22 cellular contexts compared by ENCODE assay signal in the genomic region with DNA sequence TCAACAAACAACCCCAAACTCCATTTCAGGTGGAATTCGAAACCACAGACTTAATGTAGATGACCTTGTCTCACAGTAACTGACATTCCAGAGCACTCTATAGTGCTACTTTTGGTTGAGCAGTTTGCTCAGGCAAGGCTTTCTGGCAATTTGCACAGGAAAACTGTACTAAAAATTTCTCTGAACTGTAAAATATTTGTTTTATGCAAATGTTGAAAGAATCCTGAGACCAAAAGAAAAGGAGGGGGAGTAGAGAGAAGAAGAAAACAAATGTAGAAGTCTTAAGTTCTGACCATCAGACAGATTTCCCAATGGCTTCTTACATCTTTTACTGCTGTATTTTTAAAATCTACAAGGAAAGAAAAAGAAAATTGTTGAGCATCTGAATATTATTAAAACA. TPM values are rescaled to one million over a fixed set of nuclear protein-coding genes. Genes with fewer than 3 reads are reported as not detected.
DNase-seq lines count a peak whose midpoint lies in the region; ATAC-seq and TF ChIP-seq lines count a peak whose summit lies in the region.
"Had no signal": no experiment of that assay in that cellular context is flagged by ENCODE, and none has a peak within 500 bp of the region (broad histone marks: within the 10 kb centered on the region; RNA-seq: fewer than 3 reads in every experiment).

No MANE protein-coding gene starts in this region.

- H3K4me3 Mint-ChIP-seq in activated naive CD4-positive, alpha-beta T cell treated with anti-CD3 and anti-CD28 coated beads for 36 hours = no peak overlapping the region

- H3K9me3 Mint-ChIP-seq in activated naive CD4-positive, alpha-beta T cell treated with anti-CD3 and anti-CD28 coated beads for 36 hours = no peaks in the 10 kb centered on the region

- H3K36me3 Mint-ChIP-seq in activated naive CD4-positive, alpha-beta T cell treated with anti-CD3 and anti-CD28 coated beads for 36 hours (ENCODE audit: low read depth) = no peaks in the 10 kb centered on the region

- H3K27ac Mint-ChIP-seq in activated naive CD4-positive, alpha-beta T cell treated with anti-CD3 and anti-CD28 coated beads for 36 hours = no peak overlapping the region

- DNase-seq in EL = peak; percentile 9
- DNase-seq in fibroblast of the aortic adventitia (ENCODE audit: low read depth) = peak; percentile 55
- DNase-seq in sciatic nerve (ENCODE audit: low spot score) = no peak
- DNase-seq in NCI-H524 treated with DMSO at 0.1 percent for 48 hours (lab: John Stamatoyannopoulos, UW) = no peak
- DNase-seq in NCI-H82 (lab: John Stamatoyannopoulos, UW) = no peak
- DNase-seq in activated naive CD4-positive, alpha-beta T cell treated with anti-CD3 and anti-CD28 coated beads for 36 hours = no peak
- no peak for DNase-seq in NCI-H1048 (lab: John Stamatoyannopoulos, UW)
- DNase-seq: activated CD4-positive, alpha-beta T cell treated with anti-CD3 and anti-CD28 coated beads, Interleukin-2, amount 50 U/mL, for 48 hours; activated gamma-delta T cell treated with Interleukin-2 at 50 U/mL for 16 hours; anterior cingulate cortex; DND-41; foreskin melanocyte; GOT3; Karpas-422; mucosa of descending colon; NCI-H1105 treated with DMSO at 0.1 percent for 48 hours; NCI-H2171 treated with DMSO at 0.1 percent for 48 hours; T-helper 2 cell; testis; WERI-Rb-1 had no signal

- CTCF ChIA-PET in activated naive CD4-positive, alpha-beta T cell treated with anti-CD3 and anti-CD28 coated beads for 36 hours (lab: Charles Lee) = no interaction called here

- H3K27me3 Mint-ChIP-seq in activated naive CD4-positive, alpha-beta T cell treated with anti-CD3 and anti-CD28 coated beads for 36 hours (ENCODE audit: low read depth) = peaks cover 7% of the 10 kb centered on the region

- intact Hi-C loops in sciatic nerve (cut with DNase I) = no loop called here
- intact Hi-C loops in activated naive CD4-positive, alpha-beta T cell treated with anti-CD3 and anti-CD28 coated beads for 36 hours (cut with micrococcal nuclease) = no loop called here

- no peaks in the 10 kb centered on the region for H3K4me1 Mint-ChIP-seq in activated naive CD4-positive, alpha-beta T cell treated with anti-CD3 and anti-CD28 coated beads for 36 hours (ENCODE audit: low read depth)

- ATAC-seq in SK-N-SH treated with all-trans-retinoic acid at 6 μM for 48 hours (0 out of 3 replicates have a peak, but pooled peaks have one; percentile 26), sciatic nerve (peak; percentile 8)
- ATAC-seq: left lobe of liver had no signal

- H3K4me3 ChIP-seq in fibroblast of the aortic adventitia (ENCODE audit: low read depth, low read length) = no peak overlapping the region
- H3K4me3 ChIP-seq: mucosa of descending colon, testis had no signal

- TF ChIP-seq CTCF in fibroblast of the aortic adventitia (IDR thresholded peaks at IDR 0.05; ENCODE audit: insufficient read depth, low read length) = no peak

TF ChIP-seq in SK-N-SH treated with all-trans-retinoic acid at 6 μM for 48 hours, 23 proteins besides CTCF, POLR2A, EP300 and RAD21 (continues in another document):
- TF ChIP-seq, protein P1, sequence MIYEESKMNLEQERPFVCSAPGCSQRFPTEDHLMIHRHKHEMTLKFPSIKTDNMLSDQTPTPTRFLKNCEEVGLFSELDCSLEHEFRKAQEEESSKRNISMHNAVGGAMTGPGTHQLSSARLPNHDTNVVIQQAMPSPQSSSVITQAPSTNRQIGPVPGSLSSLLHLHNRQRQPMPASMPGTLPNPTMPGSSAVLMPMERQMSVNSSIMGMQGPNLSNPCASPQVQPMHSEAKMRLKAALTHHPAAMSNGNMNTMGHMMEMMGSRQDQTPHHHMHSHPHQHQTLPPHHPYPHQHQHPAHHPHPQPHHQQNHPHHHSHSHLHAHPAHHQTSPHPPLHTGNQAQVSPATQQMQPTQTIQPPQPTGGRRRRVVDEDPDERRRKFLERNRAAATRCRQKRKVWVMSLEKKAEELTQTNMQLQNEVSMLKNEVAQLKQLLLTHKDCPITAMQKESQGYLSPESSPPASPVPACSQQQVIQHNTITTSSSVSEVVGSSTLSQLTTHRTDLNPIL (CRISPR knock-in tag; IDR thresholded peaks at IDR 0.05; ENCODE audit: low read depth) = no peak
- TF ChIP-seq ZFP30 (CRISPR knock-in tag; IDR thresholded peaks at IDR 0.05) = no peak
- no peak for TF ChIP-seq TOX (CRISPR knock-in tag; IDR thresholded peaks at IDR 0.05; ENCODE audit: borderline replicate concordance)
- TF ChIP-seq, protein P2, sequence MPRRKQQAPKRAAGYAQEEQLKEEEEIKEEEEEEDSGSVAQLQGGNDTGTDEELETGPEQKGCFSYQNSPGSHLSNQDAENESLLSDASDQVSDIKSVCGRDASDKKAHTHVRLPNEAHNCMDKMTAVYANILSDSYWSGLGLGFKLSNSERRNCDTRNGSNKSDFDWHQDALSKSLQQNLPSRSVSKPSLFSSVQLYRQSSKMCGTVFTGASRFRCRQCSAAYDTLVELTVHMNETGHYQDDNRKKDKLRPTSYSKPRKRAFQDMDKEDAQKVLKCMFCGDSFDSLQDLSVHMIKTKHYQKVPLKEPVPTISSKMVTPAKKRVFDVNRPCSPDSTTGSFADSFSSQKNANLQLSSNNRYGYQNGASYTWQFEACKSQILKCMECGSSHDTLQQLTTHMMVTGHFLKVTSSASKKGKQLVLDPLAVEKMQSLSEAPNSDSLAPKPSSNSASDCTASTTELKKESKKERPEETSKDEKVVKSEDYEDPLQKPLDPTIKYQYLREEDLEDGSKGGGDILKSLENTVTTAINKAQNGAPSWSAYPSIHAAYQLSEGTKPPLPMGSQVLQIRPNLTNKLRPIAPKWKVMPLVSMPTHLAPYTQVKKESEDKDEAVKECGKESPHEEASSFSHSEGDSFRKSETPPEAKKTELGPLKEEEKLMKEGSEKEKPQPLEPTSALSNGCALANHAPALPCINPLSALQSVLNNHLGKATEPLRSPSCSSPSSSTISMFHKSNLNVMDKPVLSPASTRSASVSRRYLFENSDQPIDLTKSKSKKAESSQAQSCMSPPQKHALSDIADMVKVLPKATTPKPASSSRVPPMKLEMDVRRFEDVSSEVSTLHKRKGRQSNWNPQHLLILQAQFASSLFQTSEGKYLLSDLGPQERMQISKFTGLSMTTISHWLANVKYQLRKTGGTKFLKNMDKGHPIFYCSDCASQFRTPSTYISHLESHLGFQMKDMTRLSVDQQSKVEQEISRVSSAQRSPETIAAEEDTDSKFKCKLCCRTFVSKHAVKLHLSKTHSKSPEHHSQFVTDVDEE (CRISPR knock-in tag; IDR thresholded peaks at IDR 0.05) = no peak
- TF ChIP-seq ARNTL (CRISPR knock-in tag; IDR thresholded peaks at IDR 0.05; ENCODE audit: borderline replicate concordance, low read depth) = no peak
- TF ChIP-seq, protein P3, sequence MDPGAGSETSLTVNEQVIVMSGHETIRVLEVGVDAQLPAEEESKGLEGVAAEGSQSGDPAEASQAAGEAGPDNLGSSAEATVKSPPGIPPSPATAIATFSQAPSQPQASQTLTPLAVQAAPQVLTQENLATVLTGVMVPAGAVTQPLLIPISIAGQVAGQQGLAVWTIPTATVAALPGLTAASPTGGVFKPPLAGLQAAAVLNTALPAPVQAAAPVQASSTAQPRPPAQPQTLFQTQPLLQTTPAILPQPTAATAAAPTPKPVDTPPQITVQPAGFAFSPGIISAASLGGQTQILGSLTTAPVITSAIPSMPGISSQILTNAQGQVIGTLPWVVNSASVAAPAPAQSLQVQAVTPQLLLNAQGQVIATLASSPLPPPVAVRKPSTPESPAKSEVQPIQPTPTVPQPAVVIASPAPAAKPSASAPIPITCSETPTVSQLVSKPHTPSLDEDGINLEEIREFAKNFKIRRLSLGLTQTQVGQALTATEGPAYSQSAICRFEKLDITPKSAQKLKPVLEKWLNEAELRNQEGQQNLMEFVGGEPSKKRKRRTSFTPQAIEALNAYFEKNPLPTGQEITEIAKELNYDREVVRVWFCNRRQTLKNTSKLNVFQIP (CRISPR knock-in tag; IDR thresholded peaks at IDR 0.05; ENCODE audit: borderline replicate concordance, low read depth) = no peak
- TF ChIP-seq RARB (CRISPR knock-in tag; IDR thresholded peaks at IDR 0.05) = no peak
- TF ChIP-seq ZNF565 (CRISPR knock-in tag; conservative IDR thresholded peaks at IDR 0.05; ENCODE audit: low read depth) = no peak
- TF ChIP-seq TCF4 (CRISPR knock-in tag; IDR thresholded peaks at IDR 0.05; ENCODE audit: borderline replicate concordance) = no peak
- no peak for TF ChIP-seq ESRRG (CRISPR knock-in tag; IDR thresholded peaks at IDR 0.05)
- no peak for TF ChIP-seq ZC3H10 (CRISPR knock-in tag; IDR thresholded peaks at IDR 0.05)
- TF ChIP-seq CSDC2 (CRISPR knock-in tag; IDR thresholded peaks at IDR 0.05) = no peak
- TF ChIP-seq ZNF70 (CRISPR knock-in tag; IDR thresholded peaks at IDR 0.05) = no peak
- TF ChIP-seq GLIS3 (CRISPR knock-in tag; IDR thresholded peaks at IDR 0.05) = no peak
- TF ChIP-seq, protein P4, sequence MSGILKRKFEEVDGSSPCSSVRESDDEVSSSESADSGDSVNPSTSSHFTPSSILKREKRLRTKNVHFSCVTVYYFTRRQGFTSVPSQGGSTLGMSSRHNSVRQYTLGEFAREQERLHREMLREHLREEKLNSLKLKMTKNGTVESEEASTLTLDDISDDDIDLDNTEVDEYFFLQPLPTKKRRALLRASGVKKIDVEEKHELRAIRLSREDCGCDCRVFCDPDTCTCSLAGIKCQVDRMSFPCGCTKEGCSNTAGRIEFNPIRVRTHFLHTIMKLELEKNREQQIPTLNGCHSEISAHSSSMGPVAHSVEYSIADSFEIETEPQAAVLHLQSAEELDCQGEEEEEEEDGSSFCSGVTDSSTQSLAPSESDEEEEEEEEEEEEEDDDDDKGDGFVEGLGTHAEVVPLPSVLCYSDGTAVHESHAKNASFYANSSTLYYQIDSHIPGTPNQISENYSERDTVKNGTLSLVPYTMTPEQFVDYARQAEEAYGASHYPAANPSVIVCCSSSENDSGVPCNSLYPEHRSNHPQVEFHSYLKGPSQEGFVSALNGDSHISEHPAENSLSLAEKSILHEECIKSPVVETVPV (CRISPR knock-in tag; IDR thresholded peaks at IDR 0.05) = no peak
- no peak for TF ChIP-seq OSR1 (CRISPR knock-in tag; IDR thresholded peaks at IDR 0.05)

RNA-seq across cellular contexts. Expression of a gene that starts 53.5 kb away (rescaled TPM):
- total RNA-seq in fibroblast of the aortic adventitia (ENCODE audit: low replicate concordance) (12.5 and 47.0 TPM in 2 replicates), sciatic nerve (62.1 TPM)
- total RNA-seq in activated naive CD4-positive, alpha-beta T cell treated with anti-CD3 and anti-CD28 coated beads for 36 hours = 10 to 100 TPM; 18.5 to 19.4 TPM

RNA-seq across cellular contexts. Expression of a gene that starts 53.8 kb away (rescaled TPM):
- 4.3 and 5.6 TPM in 2 replicates for total RNA-seq in fibroblast of the aortic adventitia (ENCODE audit: low replicate concordance)
- 13.4 TPM for total RNA-seq in sciatic nerve
- 1 to 10 TPM; 2.0 to 2.8 TPM for total RNA-seq in activated naive CD4-positive, alpha-beta T cell treated with anti-CD3 and anti-CD28 coated beads for 36 hours

Comparison
In these comparisons a context has a peak if more than half of its experiments do, and no peak if none do; other contexts are left out.
1. DNase-seq: peak in EL (single experiment) and fibroblast of the aortic adventitia (single experiment); none in sciatic nerve (single experiment), NCI-H524 treated with DMSO at 0.1 percent for 48 hours (single experiment), NCI-H82 (single experiment), activated naive CD4-positive, alpha-beta T cell treated with anti-CD3 and anti-CD28 coated beads for 36 hours (single experiment) and NCI-H1048 (single experiment).